ENCODE assay signal across 21 cellular contexts in genomic region chr11:72336163-72336562, GRCh38.
"Had no signal": no experiment of that assay in that cellular context is flagged by ENCODE, and none has a peak within 500 bp of the region (broad histone marks: within the 10 kb centered on the region; RNA-seq: fewer than 3 reads in every experiment).

No MANE protein-coding gene starts in this region.

- H3K36me3 ChIP-seq: ascending aorta, colonic mucosa, gastrocnemius medialis, sigmoid colon, tibial artery had no signal

- H3K27ac Mint-ChIP-seq: nephron progenitor cell; T-helper 2 cell treated with Interferon-gamma antibody and Interleukin-4, amounts not matched to agents 5 μg/mL and 100 μg/mL, for 36 hours had no signal

- ATAC-seq: esophagus mucosa, gastrocnemius medialis, left lobe of liver had no signal

- H3K9me3 Mint-ChIP-seq: central memory CD8-positive, alpha-beta T cell; nephron progenitor cell; T-helper 2 cell treated with Interferon-gamma antibody and Interleukin-4, amounts not matched to agents 5 μg/mL and 100 μg/mL, for 36 hours had no signal

- H3K9me3 ChIP-seq: ascending aorta, colonic mucosa, gastrocnemius medialis, sigmoid colon, tibial artery had no signal

- H3K4me3 ChIP-seq: ascending aorta, colonic mucosa, gastrocnemius medialis, sigmoid colon, tibial artery had no signal

- H3K4me3 Mint-ChIP-seq: central memory CD8-positive, alpha-beta T cell; nephron progenitor cell; T-helper 2 cell treated with Interferon-gamma antibody and Interleukin-4, amounts not matched to agents 5 μg/mL and 100 μg/mL, for 36 hours had no signal

- DNase-seq: activated CD4-positive, CD25-positive, alpha-beta regulatory T cell; activated CD8-positive, alpha-beta memory T cell treated with anti-CD3 and anti-CD28 coated beads for 24 hours; activated CD8-positive, alpha-beta memory T cell treated with anti-CD3 and anti-CD28 coated beads, Interleukin-2, amount 50 U/mL, for 48 hours; activated naive CD4-positive, alpha-beta T cell; colonic mucosa; gastrocnemius medialis; head of caudate nucleus; kidney; midbrain; nephron progenitor cell; Right ventricle myocardium superior; sigmoid colon; stimulated activated naive CD4-positive, alpha-beta T cell; substantia nigra; tibial artery had no signal

- FAIRE-seq: endometrium, kidney had no signal

- H3K27me3 ChIP-seq: ascending aorta, colonic mucosa, gastrocnemius medialis, sigmoid colon, tibial artery had no signal

- H3K4me1 ChIP-seq: ascending aorta, colonic mucosa, gastrocnemius medialis, tibial artery had no signal

- H3K27ac ChIP-seq: ascending aorta, colonic mucosa, gastrocnemius medialis, sigmoid colon, tibial artery had no signal
